In genomic region chr5:155943516-155944407, GRCh38 we compare ENCODE assay signal across 8 cellular contexts.
DNase-seq lines count a peak whose midpoint lies in the region; ATAC-seq, FAIRE-seq and TF ChIP-seq lines count a peak whose summit lies in the region.

No MANE protein-coding gene starts in this region.

- peaks cover 3% of the 10 kb centered on the region for H3K4me1 Mint-ChIP-seq in activated naive CD4-positive, alpha-beta T cell treated with anti-CD3 and anti-CD28 coated beads, Interleukin-2, amount 10 ng/mL, durations not matched to agents 7 days and 5 days
- peaks cover 2% of the 10 kb centered on the region for H3K4me1 Mint-ChIP-seq in glutamatergic neuron (ENCODE audit: low read depth, unreplicated experiment)

- no peak overlapping the region for H3K27ac Mint-ChIP-seq in activated naive CD4-positive, alpha-beta T cell treated with anti-CD3 and anti-CD28 coated beads, Interleukin-2, amount 10 ng/mL, durations not matched to agents 7 days and 5 days
- no peak overlapping the region for H3K27ac Mint-ChIP-seq in glutamatergic neuron (ENCODE audit: unreplicated experiment)

- no peaks in the 10 kb centered on the region for H3K9me3 Mint-ChIP-seq in activated naive CD4-positive, alpha-beta T cell treated with anti-CD3 and anti-CD28 coated beads, Interleukin-2, amount 10 ng/mL, durations not matched to agents 7 days and 5 days
- H3K9me3 Mint-ChIP-seq in glutamatergic neuron (ENCODE audit: unreplicated experiment), result no peaks in the 10 kb centered on the region

- DNase-seq in COLO829 (ENCODE audit: low spot score) (peak; percentile 28), GM19239 (ENCODE audit: insufficient read length, low spot score) (peak; percentile 10), NCI-H526 treated with DMSO at 0.1 percent for 48 hours (lab: John Stamatoyannopoulos, UW) (peak; percentile 2), glutamatergic neuron (peak; percentile 66), pons (ENCODE audit: low spot score) (peak; percentile 70), dermis blood vessel endothelial cell (no peak)
- DNase-seq in activated naive CD4-positive, alpha-beta T cell treated with anti-CD3 and anti-CD28 coated beads, Interleukin-2, amount 10 ng/mL, durations not matched to agents 7 days and 5 days, result peak; percentile 53

- H3K36me3 Mint-ChIP-seq in activated naive CD4-positive, alpha-beta T cell treated with anti-CD3 and anti-CD28 coated beads, Interleukin-2, amount 10 ng/mL, durations not matched to agents 7 days and 5 days, result no peaks in the 10 kb centered on the region
- no peaks in the 10 kb centered on the region for H3K36me3 Mint-ChIP-seq in glutamatergic neuron (ENCODE audit: unreplicated experiment)

- CTCF ChIA-PET in activated naive CD4-positive, alpha-beta T cell treated with anti-CD3 and anti-CD28 coated beads, Interleukin-2, amount 10 ng/mL, durations not matched to agents 7 days and 5 days (lab: Charles Lee), result interaction anchor here (0.7 to 1.5 kb wide), 3 partner anchors 10 to 1188 kb away, joined by 3 to 8 read pairs (median 4); no protein-coding TSS in a partner anchor

- no peak overlapping the region for H3K4me3 Mint-ChIP-seq in activated naive CD4-positive, alpha-beta T cell treated with anti-CD3 and anti-CD28 coated beads, Interleukin-2, amount 10 ng/mL, durations not matched to agents 7 days and 5 days
- H3K4me3 Mint-ChIP-seq in glutamatergic neuron (ENCODE audit: unreplicated experiment), result no peak overlapping the region

- peaks cover 10% of the 10 kb centered on the region for H3K27me3 Mint-ChIP-seq in activated naive CD4-positive, alpha-beta T cell treated with anti-CD3 and anti-CD28 coated beads, Interleukin-2, amount 10 ng/mL, durations not matched to agents 7 days and 5 days
- peaks cover 2% of the 10 kb centered on the region for H3K27me3 Mint-ChIP-seq in glutamatergic neuron (ENCODE audit: unreplicated experiment)

- peak; percentile 77 for TF ChIP-seq CTCF in glutamatergic neuron (IDR thresholded peaks at IDR 0.05; ENCODE audit: partially characterized antibody, unreplicated experiment)

- ATAC-seq in HG03139 (IDR thresholded peaks at IDR 0.05; ENCODE audit: unreplicated experiment), result peak; percentile 91

- peak; percentile 74 for FAIRE-seq in GM19239 (lab: Jason Lieb, UNC)
